Comparison of ENCODE assay signal across 29 cellular contexts in genomic region chr7:4796453-4796852, GRCh38.
"Had no signal": no experiment of that assay in that cellular context is flagged by ENCODE, and none has a peak within 500 bp of the region (broad histone marks: within the 10 kb centered on the region; RNA-seq: fewer than 3 reads in every experiment).

No MANE protein-coding gene starts in this region.

- H3K27me3 ChIP-seq: adrenal gland, Peyer's patch had no signal

- H3K27ac ChIP-seq: adrenal gland, Peyer's patch, VCaP had no signal

- ATAC-seq: activated naive CD4-positive, alpha-beta T cell treated with anti-CD3 and anti-CD28 coated beads, Interleukin-2, amount 50 U/mL, for 72 hours; activated T-cell treated with anti-CD3 and anti-CD28 coated beads, Interleukin-2, amount 50 U/mL, for 4 hours; PC-3 had no signal

- DNase-seq: activated B cell treated with CpG ODN at 0.5 μM for 24 hours; activated CD4-positive, alpha-beta memory T cell treated with anti-CD3 and anti-CD28 coated beads for 36 hours; activated CD4-positive, alpha-beta T cell treated with anti-CD3 and anti-CD28 coated beads for 4 hours; activated CD4-positive, alpha-beta T cell treated with anti-CD3 and anti-CD28 coated beads, Interleukin-2, amount 50 U/mL, for 1 hour; activated CD4-positive, CD25-positive, alpha-beta regulatory T cell treated with anti-CD3 and anti-CD28 coated beads, Interleukin-2, amount 50 U/mL, for 72 hours; activated CD8-positive, alpha-beta memory T cell treated with anti-CD3 and anti-CD28 coated beads, Interleukin-2, amount 50 U/mL, for 4 hours; activated gamma-delta T cell treated with Interleukin-2 at 50 U/mL for 16 hours; activated naive CD4-positive, alpha-beta T cell treated with anti-CD3 and anti-CD28 coated beads for 36 hours; activated T-cell treated with anti-CD3 and anti-CD28 coated beads for 4 hours; activated T-cell treated with anti-CD3 and anti-CD28 coated beads, Interleukin-2, amount 50 U/mL, for 4 hours; adrenal gland; Karpas-422; KBM-7; NCI-H1092 treated with DMSO at 0.1 percent for 48 hours; NCI-H1417; NCI-H146; NCI-H187; NCI-H2029 treated with DMSO at 0.1 percent for 48 hours; NCI-H2107; NCI-H2171; NCI-H510A; NCI-H526; NCI-H748 treated with DMSO at 0.1 percent for 48 hours; NK-92 treated with Interleukin-12 subunit alpha and Interleukin-12 subunit beta, amount 100 ng/mL, for 24 hours; PC-3; Peyer's patch; RPMI8226 had no signal

- H3K4me3 ChIP-seq: adrenal gland, Peyer's patch had no signal

- H3K9me3 ChIP-seq: adrenal gland, Peyer's patch had no signal
